Comparison of ENCODE assay signal across 14 cellular contexts in the genomic region with DNA sequence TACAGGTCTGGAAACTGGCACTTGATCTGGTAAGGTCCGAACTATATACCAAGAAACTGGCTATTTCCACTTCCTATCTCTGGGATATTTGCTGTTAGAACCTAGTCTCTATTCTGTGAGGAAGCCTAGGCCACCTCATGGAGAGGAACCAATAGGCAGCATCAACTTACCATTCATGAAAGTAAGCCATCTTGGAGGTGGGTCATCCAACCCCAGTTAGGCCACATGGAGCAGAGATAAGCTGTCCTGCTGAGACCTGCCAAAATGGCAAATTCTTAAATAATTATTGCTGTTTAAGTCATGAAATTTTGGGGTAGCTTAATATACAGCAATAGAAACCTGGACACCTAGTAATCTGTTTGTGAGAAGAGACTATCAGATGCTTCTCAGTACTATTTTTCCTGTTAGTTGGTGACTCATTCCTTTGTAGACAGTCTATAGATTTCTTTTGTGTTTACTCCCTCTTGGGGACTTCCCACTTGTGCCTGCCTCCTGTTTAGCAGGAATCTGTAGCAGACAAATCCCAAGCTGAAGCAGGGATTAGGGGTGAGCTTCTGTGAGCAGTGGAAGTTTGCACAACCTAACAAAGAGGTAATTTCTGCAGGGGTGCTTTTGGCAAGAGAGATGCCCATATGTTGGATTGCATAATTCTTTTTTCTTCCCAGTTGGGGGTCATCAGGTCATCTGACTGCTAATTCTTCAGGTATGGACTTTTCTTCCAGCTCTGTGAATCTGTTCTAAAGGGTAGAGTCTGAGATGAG.
DNase-seq lines count a peak whose midpoint lies in the region; ATAC-seq and TF ChIP-seq lines count a peak whose summit lies in the region.
"Had no signal": no experiment of that assay in that cellular context is flagged by ENCODE, and none has a peak within 500 bp of the region (broad histone marks: within the 10 kb centered on the region; RNA-seq: fewer than 3 reads in every experiment).

No MANE protein-coding gene starts in this region.

- H3K4me3 ChIP-seq in RWPE2 (ENCODE audit: severe bottlenecking) (no peak overlapping the region), foreskin fibroblast (ENCODE audit: low read depth in 1 of 2, low read length in 2 of 2) (no peak overlapping the region), stomach (no peak overlapping the region), aorta (ENCODE audit: low read length in 2 of 2) (no peak overlapping the region)
- H3K4me3 ChIP-seq: ovary had no signal

- ATAC-seq in RWPE2 (ENCODE audit: low read depth) (peak; percentile 58; the same call in 2 of the 3 replicates), Right ventricle myocardium inferior (no peak), aorta (ENCODE audit: low FRiP score) (no peak)

- TF ChIP-seq EP300 in stomach (IDR thresholded peaks at IDR 0.05) = no peak

- TF ChIP-seq CTCF in RWPE2 (IDR thresholded peaks at IDR 0.05; ENCODE audit: poor library complexity, severe bottlenecking) = no peak
- TF ChIP-seq CTCF in foreskin fibroblast (IDR thresholded peaks at IDR 0.05; ENCODE audit: low read depth, low read length) = no peak
- no peak for TF ChIP-seq CTCF in stomach (IDR thresholded peaks at IDR 0.05)

- DNase-seq in DMS 273 (lab: John Stamatoyannopoulos, UW; ENCODE audit: unreplicated experiment) = peak; percentile 11
- no peak for DNase-seq in DMS 273 treated with DMSO at 0.1 percent for 48 hours (lab: John Stamatoyannopoulos, UW)
- no peak for DNase-seq in RWPE2 (ENCODE audit: low spot score)
- DNase-seq in foreskin fibroblast = peak; percentile 5 to 31
- DNase-seq in stomach = no peak
- no peak for DNase-seq in NCI-H2029 (lab: John Stamatoyannopoulos, UW)
- DNase-seq in Right ventricle myocardium inferior (ENCODE audit: missing footprints) = no peak
- DNase-seq in aorta = no peak
- DNase-seq: activated CD4-positive, alpha-beta T cell treated with anti-CD3 and anti-CD28 coated beads for 1 hour; activated naive CD4-positive, alpha-beta T cell treated with anti-CD3 and anti-CD28 coated beads, Interleukin-2, amount 50 U/mL, for 16 hours; GF-D8; NCI-H526 treated with DMSO at 0.1 percent for 48 hours; ovary had no signal

- no peak overlapping the region for H3K27ac ChIP-seq in RWPE2 (ENCODE audit: poor library complexity, severe bottlenecking)
- H3K27ac ChIP-seq in stomach = peak overlapping the region in 3 of 5 donors; percentile 54 to 57 (median 56)
- H3K27ac ChIP-seq in aorta (ENCODE audit: low read depth in 1 of 2, low read length in 2 of 2) = no peak overlapping the region
- H3K27ac ChIP-seq: KMS-11, ovary had no signal

- no peaks in the 10 kb centered on the region for H3K36me3 ChIP-seq in RWPE2 (ENCODE audit: low read depth)
- H3K36me3 ChIP-seq in stomach = no peaks in the 10 kb centered on the region
- H3K36me3 ChIP-seq in aorta (ENCODE audit: control insufficient read depth in 1 of 2, insufficient read depth in 2 of 2, low read length in 1 of 2) = no peaks in the 10 kb centered on the region
- H3K36me3 ChIP-seq: ovary had no signal

- TF ChIP-seq POLR2A in stomach (IDR thresholded peaks at IDR 0.05) = no peak

- WGBS in stomach, 5 donors = 65 to 93% (median 82%) methylated on average over 1 of the region's 1 CpG
- WGBS in aorta, 2 donors = 90 to 95% methylated on average over 1 of the region's 1 CpG

- H3K27me3 ChIP-seq in RWPE2 (ENCODE audit: insufficient read depth, poor library complexity, severe bottlenecking) (no peaks in the 10 kb centered on the region), stomach (no peaks in the 10 kb centered on the region), aorta (ENCODE audit: control insufficient read depth in 1 of 2, insufficient read depth in 2 of 2, low read length in 1 of 2) (no peaks in the 10 kb centered on the region)
- H3K27me3 ChIP-seq: ovary had no signal

- no peaks in the 10 kb centered on the region for H3K9me3 ChIP-seq in RWPE2 (ENCODE audit: severe bottlenecking)
- peaks cover 0 to 6% (median 0%) of the 10 kb centered on the region in 4 donors for H3K9me3 ChIP-seq in stomach
- H3K9me3 ChIP-seq in aorta (ENCODE audit: control insufficient read depth, low read length) = no peaks in the 10 kb centered on the region
- H3K9me3 ChIP-seq: ovary had no signal

- intact Hi-C loops in stomach (cut with DNase I; ENCODE audit: low total_unique reads) = no loop called here
- intact Hi-C loops in Right ventricle myocardium inferior (cut with DNase I) = no loop called here
- intact Hi-C loops in aorta (cut with DNase I) = no loop called here

- H3K4me1 ChIP-seq in RWPE2 (ENCODE audit: insufficient read depth, poor library complexity, severe bottlenecking) (no peaks in the 10 kb centered on the region), stomach (peaks cover 0 to 11% (median 5%) of the 10 kb centered on the region in 4 donors), aorta (ENCODE audit: control insufficient read depth in 1 of 2, insufficient read depth in 2 of 2, low read length in 2 of 2) (no peaks in the 10 kb centered on the region)

Comparison
In these comparisons a context has a peak if more than half of its experiments do, and no peak if none do; other contexts are left out.
1. DNase-seq: peak in DMS 273 (single experiment) and foreskin fibroblast (2 of 2); none in DMS 273 treated with DMSO at 0.1 percent for 48 hours (single experiment), RWPE2 (single experiment), stomach (single experiment), NCI-H2029 (single experiment), Right ventricle myocardium inferior (single experiment) and aorta (0 of 2).
2. H3K27ac ChIP-seq: peak in stomach (3 of 5); none in RWPE2 (single experiment) and aorta (0 of 2).